In the genomic region with DNA sequence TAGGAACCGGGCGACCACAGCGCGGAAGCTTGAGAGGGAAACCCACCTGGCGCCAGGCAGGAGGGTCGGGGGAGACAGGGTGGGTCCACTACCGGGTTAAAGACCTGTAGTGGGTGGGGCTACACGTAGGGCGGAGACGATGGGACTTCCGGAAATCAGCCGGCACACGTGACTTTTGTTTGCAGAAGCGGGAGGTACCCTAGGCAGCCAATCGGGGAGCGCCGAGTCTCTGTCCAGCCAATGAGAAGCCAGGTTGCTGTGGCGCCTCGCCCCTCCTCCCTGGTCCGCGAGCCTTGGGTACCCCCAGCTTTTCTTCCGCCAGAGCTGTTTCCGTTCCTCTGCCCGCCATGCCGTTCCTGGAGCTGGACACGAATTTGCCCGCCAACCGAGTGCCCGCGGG, we compare ENCODE assay signal across 10 cellular contexts. TPM values are rescaled to one million over a fixed set of nuclear protein-coding genes. Genes with fewer than 3 reads are reported as not detected.
DNase-seq lines count a peak whose midpoint lies in the region; ATAC-seq and TF ChIP-seq lines count a peak whose summit lies in the region.
"Not testable (repeated sequence)": the region's sequence is repeated elsewhere in the genome, so short reads cannot be mapped to it uniquely, and the experiment has no call there.
"Had no signal": no experiment of that assay in that cellular context is flagged by ENCODE, and none has a peak within 500 bp of the region (broad histone marks: within the 10 kb centered on the region; RNA-seq: fewer than 3 reads in every experiment).

A gene (plus strand): TSS at position 321 of the 400 bp plus-strand sequence. CDS start 27 bp downstream, at position 348.

- intact Hi-C loops in naive thymus-derived CD4-positive, alpha-beta T cell (cut with micrococcal nuclease), result not testable (repeated sequence)

- DNase-seq in CD4-positive, CD25-positive, alpha-beta regulatory T cell; WTC11 (ENCODE audit: low spot score); naive thymus-derived CD4-positive, alpha-beta T cell: not testable (repeated sequence)

- H3K4me1 ChIP-seq in CD4-positive, CD25-positive, alpha-beta regulatory T cell (ENCODE audit: control insufficient read depth, insufficient read depth, low read length, poor library complexity, severe bottlenecking); naive thymus-derived CD4-positive, alpha-beta T cell (ENCODE audit: control insufficient read depth in 2 of 2, insufficient read depth in 2 of 2, low read length in 2 of 2): not testable (repeated sequence)

- not testable (repeated sequence) for H3K9me3 Mint-ChIP-seq in CD4-positive, CD25-positive, alpha-beta regulatory T cell; WTC11; naive thymus-derived CD4-positive, alpha-beta T cell

- not testable (repeated sequence) for H3K4me3 ChIP-seq in CD4-positive, CD25-positive, alpha-beta regulatory T cell (ENCODE audit: low read depth, low read length); naive thymus-derived CD4-positive, alpha-beta T cell (ENCODE audit: low read length)

- ATAC-seq in CD4-positive, CD25-positive, alpha-beta regulatory T cell (ENCODE audit: low read depth in 2 of 2), result peak; percentile 96 to 97
- ATAC-seq in GM19025 (IDR thresholded peaks at IDR 0.05; ENCODE audit: low read depth, unreplicated experiment) (peak; percentile 92), GM21528 (IDR thresholded peaks at IDR 0.05; ENCODE audit: low FRiP score, unreplicated experiment) (peak; percentile 73), HG02884 (IDR thresholded peaks at IDR 0.05; ENCODE audit: unreplicated experiment) (peak; percentile 92), HG03354 (IDR thresholded peaks at IDR 0.05; ENCODE audit: poor library complexity, severe bottlenecking, unreplicated experiment) (peak; percentile 95), WTC11 (peak; percentile 92), esophagus mucosa (peak; percentile 93)
- ATAC-seq in naive thymus-derived CD4-positive, alpha-beta T cell, result peak; percentile 98

- H3K27me3 Mint-ChIP-seq in CD4-positive, CD25-positive, alpha-beta regulatory T cell; WTC11 (ENCODE audit: low read depth); naive thymus-derived CD4-positive, alpha-beta T cell: not testable (repeated sequence)

- CTCF ChIA-PET in WTC11 (lab: Charles Lee); naive thymus-derived CD4-positive, alpha-beta T cell (lab: Charles Lee): not testable (repeated sequence)

- POLR2A ChIA-PET in WTC11 (lab: Charles Lee); naive thymus-derived CD4-positive, alpha-beta T cell (lab: Charles Lee): not testable (repeated sequence)

- peaks cover 6 to 26% (median 15%) of the 10 kb centered on the region in 4 donors for H3K4me1 Mint-ChIP-seq in CD4-positive, CD25-positive, alpha-beta regulatory T cell
- H3K4me1 Mint-ChIP-seq in WTC11, result not testable (repeated sequence)
- peaks cover 10 to 25% (median 22%) of the 10 kb centered on the region in 7 donors for H3K4me1 Mint-ChIP-seq in naive thymus-derived CD4-positive, alpha-beta T cell

- H3K4me3 Mint-ChIP-seq in CD4-positive, CD25-positive, alpha-beta regulatory T cell; WTC11; naive thymus-derived CD4-positive, alpha-beta T cell: not testable (repeated sequence)

- not testable (repeated sequence) for H3K27ac ChIP-seq in CD4-positive, CD25-positive, alpha-beta regulatory T cell (ENCODE audit: insufficient read depth, low read length, poor library complexity, severe bottlenecking); naive thymus-derived CD4-positive, alpha-beta T cell (ENCODE audit: low read depth, low read length)

- H3K27ac Mint-ChIP-seq in CD4-positive, CD25-positive, alpha-beta regulatory T cell; WTC11; naive thymus-derived CD4-positive, alpha-beta T cell: not testable (repeated sequence)

- H3K27me3 ChIP-seq in CD4-positive, CD25-positive, alpha-beta regulatory T cell (ENCODE audit: control insufficient read depth, insufficient read depth, low read length); naive thymus-derived CD4-positive, alpha-beta T cell (ENCODE audit: control insufficient read depth in 2 of 2, insufficient read depth in 2 of 2, low read length in 2 of 2): not testable (repeated sequence)

- H3K9me3 ChIP-seq in CD4-positive, CD25-positive, alpha-beta regulatory T cell (ENCODE audit: control insufficient read depth in 2 of 2, low read length in 2 of 2); naive thymus-derived CD4-positive, alpha-beta T cell (ENCODE audit: control insufficient read depth in 2 of 3, low read length in 3 of 3): not testable (repeated sequence)

- not testable (repeated sequence) for H3K36me3 Mint-ChIP-seq in CD4-positive, CD25-positive, alpha-beta regulatory T cell
- peaks cover 22% of the 10 kb centered on the region for H3K36me3 Mint-ChIP-seq in WTC11
- H3K36me3 Mint-ChIP-seq in naive thymus-derived CD4-positive, alpha-beta T cell, result peaks cover 7 to 11% (median 8%) of the 10 kb centered on the region in 5 donors

- TF ChIP-seq CTCF in WTC11 (IDR thresholded peaks at IDR 0.05), result not testable (repeated sequence)

- peaks cover 18% of the 10 kb centered on the region for H3K36me3 ChIP-seq in CD4-positive, CD25-positive, alpha-beta regulatory T cell (ENCODE audit: control insufficient read depth, insufficient read depth, low read length)
- peaks cover 3 to 22% (median 4%) of the 10 kb centered on the region in 3 experiments for H3K36me3 ChIP-seq in naive thymus-derived CD4-positive, alpha-beta T cell (ENCODE audit: control insufficient read depth in 2 of 3, insufficient read depth in 3 of 3, low read length in 3 of 3)

RNA-seq across cellular contexts. Expression of the gene that starts here (rescaled TPM):
- total RNA-seq in CD4-positive, CD25-positive, alpha-beta regulatory T cell, result 4.4 TPM
- polyA plus RNA-seq in CD4-positive, CD25-positive, alpha-beta regulatory T cell, result 1 to 10 TPM; 1.2 to 3.2 (median 2.1) TPM
- 3.6 to 5.8 TPM (median 3.6 TPM) in 3 replicates for total RNA-seq in WTC11 (2021)
- 1.7 TPM for total RNA-seq in esophagus mucosa
- total RNA-seq in naive thymus-derived CD4-positive, alpha-beta T cell, result 1 to 10 TPM; 3.3 to 5.7 (median 4.9) TPM
- polyA plus RNA-seq in naive thymus-derived CD4-positive, alpha-beta T cell, result 1 to 10 TPM; 2.3 to 2.9 TPM
- total RNA-seq: A673, progenitor cell of endocrine pancreas had no signal
